1 cellular context compared by ENCODE assay signal in genomic region chr3:184262166-184262926, GRCh38.
TF ChIP-seq lines count a peak whose summit lies in the region.

No MANE protein-coding gene starts in this region.

TF ChIP-seq in HEK293, 187 proteins besides CTCF, POLR2A, EP300 and RAD21 (continued from another document):
- TF ChIP-seq ZNF404 (tag by site-specific recombination; IDR thresholded peaks at IDR 0.05) (no peak), ZBTB26 (tag by site-specific recombination; optimal IDR thresholded peaks at IDR 0.05) (no peak), ZNF747 (tag by site-specific recombination; IDR thresholded peaks at IDR 0.05) (no peak), ZNF16 (tag by site-specific recombination; IDR thresholded peaks at IDR 0.05; ENCODE audit: low read depth) (no peak), ZNF449 (tag by site-specific recombination; IDR thresholded peaks at IDR 0.05) (no peak), ZNF274 (IDR thresholded peaks at IDR 0.05; ENCODE audit: low read length) (no peak), ZNF274 (tag by site-specific recombination; IDR thresholded peaks at IDR 0.05; ENCODE audit: borderline replicate concordance) (no peak), ZNF561 (tag by site-specific recombination; IDR thresholded peaks at IDR 0.05; ENCODE audit: borderline replicate concordance) (no peak), ZNF837 (tag by site-specific recombination; IDR thresholded peaks at IDR 0.05) (no peak), ZNF324 (tag by site-specific recombination; IDR thresholded peaks at IDR 0.05) (no peak), ZNF2 (tag by site-specific recombination; IDR thresholded peaks at IDR 0.05) (no peak), GLI2 (tag by site-specific recombination; IDR thresholded peaks at IDR 0.05; ENCODE audit: borderline replicate concordance, low read depth) (no peak), ZNF248 (tag by site-specific recombination; IDR thresholded peaks at IDR 0.05) (no peak), ZNF558 (tag by site-specific recombination; IDR thresholded peaks at IDR 0.05) (no peak), SP2 (tag by site-specific recombination; IDR thresholded peaks at IDR 0.05) (peak; percentile 19), GLI4 (tag by site-specific recombination; IDR thresholded peaks at IDR 0.05) (no peak), ATF2 (tag by site-specific recombination; IDR thresholded peaks at IDR 0.05; ENCODE audit: low read depth) (no peak), MYNN (tag by site-specific recombination; IDR thresholded peaks at IDR 0.05; ENCODE audit: borderline replicate concordance) (no peak), ZNF670 (tag by site-specific recombination; IDR thresholded peaks at IDR 0.05; ENCODE audit: low read depth) (no peak), ZNF530 (tag by site-specific recombination; IDR thresholded peaks at IDR 0.05; ENCODE audit: low read depth) (no peak), SP7 (tag by site-specific recombination; IDR thresholded peaks at IDR 0.05) (no peak), ZNF623 (tag by site-specific recombination; IDR thresholded peaks at IDR 0.05) (no peak)
TF ChIP-seq in HEK293: peak in this region for 12.
